ENCODE assay signal across 2 cellular contexts in genomic region chr1:31919591-31919990, GRCh38.
TF ChIP-seq lines count a peak whose summit lies in the region.

No MANE protein-coding gene starts in this region.

TF ChIP-seq in HEK293, 187 proteins besides CTCF, POLR2A, EP300 and RAD21:
- TF ChIP-seq ZNF133 (tag by site-specific recombination; IDR thresholded peaks at IDR 0.05) = peak; percentile 96
- TF ChIP-seq ZNF777 (tag by site-specific recombination; IDR thresholded peaks at IDR 0.05; ENCODE audit: borderline replicate concordance) = no peak
TF ChIP-seq in HEK293: peak in this region for 1.

TF ChIP-seq in K562, 482 proteins besides CTCF, POLR2A, EP300 and RAD21:
- TF ChIP-seq POLR2AphosphoS5 (IDR thresholded peaks at IDR 0.05; ENCODE audit: control insufficient read depth, insufficient read depth, low read depth, low read length) (0 out of 2 replicates have a peak, but pooled peaks have one; percentile 2), U2AF2 (optimal IDR thresholded peaks at IDR 0.05; ENCODE audit: low read depth, low read length) (no peak)
